ENCODE assay signal across 1 cellular context in the genomic region with DNA sequence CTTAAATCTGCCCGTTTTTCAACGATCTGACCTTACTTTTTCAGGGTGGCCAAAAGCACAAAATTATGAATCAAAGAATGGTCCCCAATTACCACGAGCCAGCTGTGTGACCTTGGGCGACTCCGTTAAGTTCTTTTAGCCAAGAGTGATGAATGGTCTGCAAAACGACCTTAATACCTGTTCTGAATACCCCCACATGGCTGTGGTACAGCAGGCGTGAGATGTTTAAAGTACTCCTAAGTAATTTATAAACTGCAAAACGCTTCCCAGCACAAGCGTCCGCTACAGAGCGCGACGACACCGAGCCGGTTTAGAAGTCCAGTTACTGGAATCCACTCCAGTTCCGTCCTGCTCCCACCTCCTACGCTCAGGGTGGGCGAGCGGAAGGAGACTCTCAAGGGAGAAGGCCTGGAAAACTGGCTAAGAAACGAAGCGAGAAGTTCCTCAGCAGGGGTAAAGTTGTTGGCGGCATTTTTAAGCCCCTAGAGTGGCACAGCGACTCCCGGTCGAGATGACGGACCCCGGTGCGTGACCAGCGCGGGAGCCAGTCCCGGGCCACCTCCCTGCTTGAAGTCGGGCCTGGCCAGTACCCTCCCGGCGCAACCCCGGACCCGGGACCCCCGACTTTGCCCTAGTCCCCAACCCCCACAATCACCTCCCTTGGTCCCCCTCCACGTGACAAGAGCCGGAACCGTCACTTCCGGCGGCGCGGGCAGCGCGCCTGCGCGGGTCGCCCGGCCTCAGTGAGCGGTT.
TF ChIP-seq lines count a peak whose summit lies in the region.

No MANE protein-coding gene starts in this region.

TF ChIP-seq in HEK293, 187 proteins besides CTCF, POLR2A, EP300 and RAD21 (continued from another document and continues in another):
- TF ChIP-seq, protein P1, sequence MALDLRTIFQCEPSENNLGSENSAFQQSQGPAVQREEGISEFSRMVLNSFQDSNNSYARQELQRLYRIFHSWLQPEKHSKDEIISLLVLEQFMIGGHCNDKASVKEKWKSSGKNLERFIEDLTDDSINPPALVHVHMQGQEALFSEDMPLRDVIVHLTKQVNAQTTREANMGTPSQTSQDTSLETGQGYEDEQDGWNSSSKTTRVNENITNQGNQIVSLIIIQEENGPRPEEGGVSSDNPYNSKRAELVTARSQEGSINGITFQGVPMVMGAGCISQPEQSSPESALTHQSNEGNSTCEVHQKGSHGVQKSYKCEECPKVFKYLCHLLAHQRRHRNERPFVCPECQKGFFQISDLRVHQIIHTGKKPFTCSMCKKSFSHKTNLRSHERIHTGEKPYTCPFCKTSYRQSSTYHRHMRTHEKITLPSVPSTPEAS (tag by site-specific recombination; IDR thresholded peaks at IDR 0.05): no peak
- TF ChIP-seq GLIS1 (tag by site-specific recombination; IDR thresholded peaks at IDR 0.05) (peak; percentile 60), ZBTB7A (tag by site-specific recombination; IDR thresholded peaks at IDR 0.05; ENCODE audit: low read depth) (peak; percentile 71; the same call in 1 of the 2 replicates), ZNF548 (tag by site-specific recombination; IDR thresholded peaks at IDR 0.05) (no peak), ZNF202 (tag by site-specific recombination; IDR thresholded peaks at IDR 0.05; ENCODE audit: borderline replicate concordance) (no peak), HOXA7 (CRISPR knock-in tag; IDR thresholded peaks at IDR 0.05; ENCODE audit: borderline replicate concordance) (no peak), ZNF133 (tag by site-specific recombination; IDR thresholded peaks at IDR 0.05) (no peak), FEZF1 (tag by site-specific recombination; IDR thresholded peaks at IDR 0.05) (no peak), ZNF837 (tag by site-specific recombination; IDR thresholded peaks at IDR 0.05) (no peak), SP7 (tag by site-specific recombination; IDR thresholded peaks at IDR 0.05) (no peak; the same call in 1 of the 2 replicates), ZEB2 (tag by site-specific recombination; IDR thresholded peaks at IDR 0.05) (peak; percentile 59; the same call in 1 of the 2 replicates), ZNF157 (tag by site-specific recombination; IDR thresholded peaks at IDR 0.05) (no peak), ZNF629 (tag by site-specific recombination; IDR thresholded peaks at IDR 0.05) (peak; percentile 53; the same call in 1 of the 2 replicates), ZNF274 (IDR thresholded peaks at IDR 0.05; ENCODE audit: low read length) (no peak), ZNF274 (tag by site-specific recombination; IDR thresholded peaks at IDR 0.05; ENCODE audit: borderline replicate concordance) (no peak), KLF16 (tag by site-specific recombination; IDR thresholded peaks at IDR 0.05) (peak; percentile 34; the same call in 1 of the 2 replicates)
- TF ChIP-seq, protein P2, sequence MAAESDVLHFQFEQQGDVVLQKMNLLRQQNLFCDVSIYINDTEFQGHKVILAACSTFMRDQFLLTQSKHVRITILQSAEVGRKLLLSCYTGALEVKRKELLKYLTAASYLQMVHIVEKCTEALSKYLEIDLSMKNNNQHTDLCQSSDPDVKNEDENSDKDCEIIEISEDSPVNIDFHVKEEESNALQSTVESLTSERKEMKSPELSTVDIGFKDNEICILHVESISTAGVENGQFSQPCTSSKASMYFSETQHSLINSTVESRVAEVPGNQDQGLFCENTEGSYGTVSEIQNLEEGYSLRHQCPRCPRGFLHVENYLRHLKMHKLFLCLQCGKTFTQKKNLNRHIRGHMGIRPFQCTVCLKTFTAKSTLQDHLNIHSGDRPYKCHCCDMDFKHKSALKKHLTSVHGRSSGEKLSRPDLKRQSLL (tag by site-specific recombination; IDR thresholded peaks at IDR 0.05): no peak
- TF ChIP-seq, protein P3, sequence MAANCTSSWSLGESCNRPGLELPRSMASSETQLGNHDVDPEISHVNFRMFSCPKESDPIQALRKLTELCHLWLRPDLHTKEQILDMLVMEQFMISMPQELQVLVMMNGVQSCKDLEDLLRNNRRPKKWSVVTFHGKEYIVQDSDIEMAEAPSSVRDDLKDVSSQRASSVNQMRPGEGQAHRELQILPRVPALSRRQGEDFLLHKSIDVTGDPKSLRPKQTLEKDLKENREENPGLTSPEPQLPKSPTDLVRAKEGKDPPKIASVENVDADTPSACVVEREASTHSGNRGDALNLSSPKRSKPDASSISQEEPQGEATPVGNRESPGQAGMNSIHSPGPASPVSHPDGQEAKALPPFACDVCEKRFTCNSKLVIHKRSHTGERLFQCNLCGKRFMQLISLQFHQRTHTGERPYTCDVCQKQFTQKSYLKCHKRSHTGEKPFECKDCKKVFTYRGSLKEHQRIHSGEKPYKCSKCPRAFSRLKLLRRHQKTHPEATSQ (tag by site-specific recombination; IDR thresholded peaks at IDR 0.05): no peak
- TF ChIP-seq, protein P4, sequence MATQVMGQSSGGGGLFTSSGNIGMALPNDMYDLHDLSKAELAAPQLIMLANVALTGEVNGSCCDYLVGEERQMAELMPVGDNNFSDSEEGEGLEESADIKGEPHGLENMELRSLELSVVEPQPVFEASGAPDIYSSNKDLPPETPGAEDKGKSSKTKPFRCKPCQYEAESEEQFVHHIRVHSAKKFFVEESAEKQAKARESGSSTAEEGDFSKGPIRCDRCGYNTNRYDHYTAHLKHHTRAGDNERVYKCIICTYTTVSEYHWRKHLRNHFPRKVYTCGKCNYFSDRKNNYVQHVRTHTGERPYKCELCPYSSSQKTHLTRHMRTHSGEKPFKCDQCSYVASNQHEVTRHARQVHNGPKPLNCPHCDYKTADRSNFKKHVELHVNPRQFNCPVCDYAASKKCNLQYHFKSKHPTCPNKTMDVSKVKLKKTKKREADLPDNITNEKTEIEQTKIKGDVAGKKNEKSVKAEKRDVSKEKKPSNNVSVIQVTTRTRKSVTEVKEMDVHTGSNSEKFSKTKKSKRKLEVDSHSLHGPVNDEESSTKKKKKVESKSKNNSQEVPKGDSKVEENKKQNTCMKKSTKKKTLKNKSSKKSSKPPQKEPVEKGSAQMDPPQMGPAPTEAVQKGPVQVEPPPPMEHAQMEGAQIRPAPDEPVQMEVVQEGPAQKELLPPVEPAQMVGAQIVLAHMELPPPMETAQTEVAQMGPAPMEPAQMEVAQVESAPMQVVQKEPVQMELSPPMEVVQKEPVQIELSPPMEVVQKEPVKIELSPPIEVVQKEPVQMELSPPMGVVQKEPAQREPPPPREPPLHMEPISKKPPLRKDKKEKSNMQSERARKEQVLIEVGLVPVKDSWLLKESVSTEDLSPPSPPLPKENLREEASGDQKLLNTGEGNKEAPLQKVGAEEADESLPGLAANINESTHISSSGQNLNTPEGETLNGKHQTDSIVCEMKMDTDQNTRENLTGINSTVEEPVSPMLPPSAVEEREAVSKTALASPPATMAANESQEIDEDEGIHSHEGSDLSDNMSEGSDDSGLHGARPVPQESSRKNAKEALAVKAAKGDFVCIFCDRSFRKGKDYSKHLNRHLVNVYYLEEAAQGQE (tag by site-specific recombination; IDR thresholded peaks at IDR 0.05): no peak
- TF ChIP-seq, protein P5, sequence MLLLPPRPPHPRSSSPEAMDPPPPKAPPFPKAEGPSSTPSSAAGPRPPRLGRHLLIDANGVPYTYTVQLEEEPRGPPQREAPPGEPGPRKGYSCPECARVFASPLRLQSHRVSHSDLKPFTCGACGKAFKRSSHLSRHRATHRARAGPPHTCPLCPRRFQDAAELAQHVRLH (tag by site-specific recombination; IDR thresholded peaks at IDR 0.05): 0 out of 2 replicates have a peak, but pooled peaks have one; percentile 17
- TF ChIP-seq, protein P6, sequence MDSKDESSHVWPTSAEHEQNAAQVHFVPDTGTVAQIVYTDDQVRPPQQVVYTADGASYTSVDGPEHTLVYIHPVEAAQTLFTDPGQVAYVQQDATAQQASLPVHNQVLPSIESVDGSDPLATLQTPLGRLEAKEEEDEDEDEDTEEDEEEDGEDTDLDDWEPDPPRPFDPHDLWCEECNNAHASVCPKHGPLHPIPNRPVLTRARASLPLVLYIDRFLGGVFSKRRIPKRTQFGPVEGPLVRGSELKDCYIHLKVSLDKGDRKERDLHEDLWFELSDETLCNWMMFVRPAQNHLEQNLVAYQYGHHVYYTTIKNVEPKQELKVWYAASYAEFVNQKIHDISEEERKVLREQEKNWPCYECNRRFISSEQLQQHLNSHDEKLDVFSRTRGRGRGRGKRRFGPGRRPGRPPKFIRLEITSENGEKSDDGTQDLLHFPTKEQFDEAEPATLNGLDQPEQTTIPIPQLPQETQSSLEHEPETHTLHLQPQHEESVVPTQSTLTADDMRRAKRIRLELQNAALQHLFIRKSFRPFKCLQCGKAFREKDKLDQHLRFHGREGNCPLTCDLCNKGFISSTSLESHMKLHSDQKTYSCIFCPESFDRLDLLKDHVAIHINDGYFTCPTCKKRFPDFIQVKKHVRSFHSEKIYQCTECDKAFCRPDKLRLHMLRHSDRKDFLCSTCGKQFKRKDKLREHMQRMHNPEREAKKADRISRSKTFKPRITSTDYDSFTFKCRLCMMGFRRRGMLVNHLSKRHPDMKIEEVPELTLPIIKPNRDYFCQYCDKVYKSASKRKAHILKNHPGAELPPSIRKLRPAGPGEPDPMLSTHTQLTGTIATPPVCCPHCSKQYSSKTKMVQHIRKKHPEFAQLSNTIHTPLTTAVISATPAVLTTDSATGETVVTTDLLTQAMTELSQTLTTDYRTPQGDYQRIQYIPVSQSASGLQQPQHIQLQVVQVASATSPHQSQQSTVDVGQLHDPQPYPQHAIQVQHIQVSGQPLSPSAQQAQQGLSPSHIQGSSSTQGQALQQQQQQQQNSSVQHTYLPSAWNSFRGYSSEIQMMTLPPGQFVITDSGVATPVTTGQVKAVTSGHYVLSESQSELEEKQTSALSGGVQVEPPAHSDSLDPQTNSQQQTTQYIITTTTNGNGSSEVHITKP (tag by site-specific recombination; IDR thresholded peaks at IDR 0.05): peak; percentile 80
- TF ChIP-seq, protein P7, sequence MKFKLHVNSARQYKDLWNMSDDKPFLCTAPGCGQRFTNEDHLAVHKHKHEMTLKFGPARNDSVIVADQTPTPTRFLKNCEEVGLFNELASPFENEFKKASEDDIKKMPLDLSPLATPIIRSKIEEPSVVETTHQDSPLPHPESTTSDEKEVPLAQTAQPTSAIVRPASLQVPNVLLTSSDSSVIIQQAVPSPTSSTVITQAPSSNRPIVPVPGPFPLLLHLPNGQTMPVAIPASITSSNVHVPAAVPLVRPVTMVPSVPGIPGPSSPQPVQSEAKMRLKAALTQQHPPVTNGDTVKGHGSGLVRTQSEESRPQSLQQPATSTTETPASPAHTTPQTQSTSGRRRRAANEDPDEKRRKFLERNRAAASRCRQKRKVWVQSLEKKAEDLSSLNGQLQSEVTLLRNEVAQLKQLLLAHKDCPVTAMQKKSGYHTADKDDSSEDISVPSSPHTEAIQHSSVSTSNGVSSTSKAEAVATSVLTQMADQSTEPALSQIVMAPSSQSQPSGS (tag by site-specific recombination; IDR thresholded peaks at IDR 0.05; ENCODE audit: low read depth): no peak
- TF ChIP-seq, protein P8, sequence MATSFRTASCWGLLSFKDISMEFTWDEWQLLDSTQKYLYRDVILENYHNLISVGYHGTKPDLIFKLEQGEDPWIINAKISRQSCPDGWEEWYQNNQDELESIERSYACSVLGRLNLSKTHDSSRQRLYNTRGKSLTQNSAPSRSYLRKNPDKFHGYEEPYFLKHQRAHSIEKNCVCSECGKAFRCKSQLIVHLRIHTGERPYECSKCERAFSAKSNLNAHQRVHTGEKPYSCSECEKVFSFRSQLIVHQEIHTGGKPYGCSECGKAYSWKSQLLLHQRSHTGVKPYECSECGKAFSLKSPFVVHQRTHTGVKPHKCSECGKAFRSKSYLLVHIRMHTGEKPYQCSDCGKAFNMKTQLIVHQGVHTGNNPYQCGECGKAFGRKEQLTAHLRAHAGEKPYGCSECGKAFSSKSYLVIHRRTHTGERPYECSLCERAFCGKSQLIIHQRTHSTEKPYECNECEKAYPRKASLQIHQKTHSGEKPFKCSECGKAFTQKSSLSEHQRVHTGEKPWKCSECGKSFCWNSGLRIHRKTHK (tag by site-specific recombination; IDR thresholded peaks at IDR 0.05): no peak
- TF ChIP-seq, protein P9, sequence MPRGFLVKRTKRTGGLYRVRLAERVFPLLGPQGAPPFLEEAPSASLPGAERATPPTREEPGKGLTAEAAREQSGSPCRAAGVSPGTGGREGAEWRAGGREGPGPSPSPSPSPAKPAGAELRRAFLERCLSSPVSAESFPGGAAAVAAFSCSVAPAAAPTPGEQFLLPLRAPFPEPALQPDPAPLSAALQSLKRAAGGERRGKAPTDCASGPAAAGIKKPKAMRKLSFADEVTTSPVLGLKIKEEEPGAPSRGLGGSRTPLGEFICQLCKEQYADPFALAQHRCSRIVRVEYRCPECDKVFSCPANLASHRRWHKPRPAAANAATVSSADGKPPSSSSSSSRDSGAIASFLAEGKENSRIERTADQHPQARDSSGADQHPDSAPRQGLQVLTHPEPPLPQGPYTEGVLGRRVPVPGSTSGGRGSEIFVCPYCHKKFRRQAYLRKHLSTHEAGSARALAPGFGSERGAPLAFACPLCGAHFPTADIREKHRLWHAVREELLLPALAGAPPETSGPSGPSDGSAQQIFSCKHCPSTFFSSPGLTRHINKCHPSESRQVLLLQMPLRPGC (tag by site-specific recombination; IDR thresholded peaks at IDR 0.05): 0 out of 2 replicates have a peak, but pooled peaks have one; percentile 39
- TF ChIP-seq, protein P10, sequence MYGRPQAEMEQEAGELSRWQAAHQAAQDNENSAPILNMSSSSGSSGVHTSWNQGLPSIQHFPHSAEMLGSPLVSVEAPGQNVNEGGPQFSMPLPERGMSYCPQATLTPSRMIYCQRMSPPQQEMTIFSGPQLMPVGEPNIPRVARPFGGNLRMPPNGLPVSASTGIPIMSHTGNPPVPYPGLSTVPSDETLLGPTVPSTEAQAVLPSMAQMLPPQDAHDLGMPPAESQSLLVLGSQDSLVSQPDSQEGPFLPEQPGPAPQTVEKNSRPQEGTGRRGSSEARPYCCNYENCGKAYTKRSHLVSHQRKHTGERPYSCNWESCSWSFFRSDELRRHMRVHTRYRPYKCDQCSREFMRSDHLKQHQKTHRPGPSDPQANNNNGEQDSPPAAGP (tag by site-specific recombination; IDR thresholded peaks at IDR 0.05): peak; percentile 49; the same call in 1 of the 2 replicates
- TF ChIP-seq, protein P11, sequence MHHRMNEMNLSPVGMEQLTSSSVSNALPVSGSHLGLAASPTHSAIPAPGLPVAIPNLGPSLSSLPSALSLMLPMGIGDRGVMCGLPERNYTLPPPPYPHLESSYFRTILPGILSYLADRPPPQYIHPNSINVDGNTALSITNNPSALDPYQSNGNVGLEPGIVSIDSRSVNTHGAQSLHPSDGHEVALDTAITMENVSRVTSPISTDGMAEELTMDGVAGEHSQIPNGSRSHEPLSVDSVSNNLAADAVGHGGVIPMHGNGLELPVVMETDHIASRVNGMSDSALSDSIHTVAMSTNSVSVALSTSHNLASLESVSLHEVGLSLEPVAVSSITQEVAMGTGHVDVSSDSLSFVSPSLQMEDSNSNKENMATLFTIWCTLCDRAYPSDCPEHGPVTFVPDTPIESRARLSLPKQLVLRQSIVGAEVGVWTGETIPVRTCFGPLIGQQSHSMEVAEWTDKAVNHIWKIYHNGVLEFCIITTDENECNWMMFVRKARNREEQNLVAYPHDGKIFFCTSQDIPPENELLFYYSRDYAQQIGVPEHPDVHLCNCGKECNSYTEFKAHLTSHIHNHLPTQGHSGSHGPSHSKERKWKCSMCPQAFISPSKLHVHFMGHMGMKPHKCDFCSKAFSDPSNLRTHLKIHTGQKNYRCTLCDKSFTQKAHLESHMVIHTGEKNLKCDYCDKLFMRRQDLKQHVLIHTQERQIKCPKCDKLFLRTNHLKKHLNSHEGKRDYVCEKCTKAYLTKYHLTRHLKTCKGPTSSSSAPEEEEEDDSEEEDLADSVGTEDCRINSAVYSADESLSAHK (tag by site-specific recombination; IDR thresholded peaks at IDR 0.05): no peak
